In the genomic region with DNA sequence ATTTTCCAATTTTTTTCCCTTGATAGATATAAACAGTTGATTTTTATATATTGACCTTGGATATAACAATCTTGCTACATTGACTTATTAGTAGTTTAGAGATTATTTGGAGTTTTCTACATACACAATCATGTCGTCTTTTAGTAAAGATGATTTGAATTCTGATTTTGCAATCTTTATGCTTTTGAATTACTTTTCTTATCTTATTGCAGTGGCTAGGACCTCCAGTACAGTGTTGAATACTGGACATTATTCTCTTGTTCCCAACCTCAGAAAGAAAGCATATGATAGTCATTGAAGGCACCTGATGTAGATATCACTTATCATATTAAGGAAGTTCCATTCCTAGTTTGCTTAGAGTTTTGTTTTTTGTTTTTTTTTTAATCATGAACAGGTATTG, we compare ENCODE assay signal across 31 cellular contexts.
"Had no signal": no experiment of that assay in that cellular context is flagged by ENCODE, and none has a peak within 500 bp of the region (broad histone marks: within the 10 kb centered on the region; RNA-seq: fewer than 3 reads in every experiment).

No MANE protein-coding gene starts in this region.

- H3K36me3 Mint-ChIP-seq: natural killer cell had no signal

- H3K4me2 ChIP-seq: neural progenitor cell, smooth muscle cell had no signal

- H3K4me3 ChIP-seq: neural progenitor cell, ovary, psoas muscle, skin epidermis, smooth muscle cell, spleen, suprapubic skin, testis, tibial artery, transverse colon, upper lobe of right lung, uterus had no signal

- ATAC-seq: natural killer cell; psoas muscle; right cardiac atrium; sciatic nerve; stimulated activated memory B cell treated with anti-CD40 and anti-IgM and Interleukin-4, amounts not matched to agents 10 μg/mL and 1 μg/mL and 100 μg/mL, for 72 hours; stimulated activated naive CD8-positive, alpha-beta T cell treated with anti-CD3 and anti-CD28 coated beads, Interleukin-15, amount 100 ng/mL, for 72 hours; stimulated activated naive CD8-positive, alpha-beta T cell treated with anti-CD3 and anti-CD28 coated beads, Interleukin-15, Interleukin-2, amounts not matched to agents 100 U/mL and 50 U/mL, for 24 hours; upper lobe of right lung had no signal

- H3K36me3 ChIP-seq: uterus had no signal

- H3K27ac ChIP-seq: neural progenitor cell, ovary, parathyroid adenoma, psoas muscle, skin epidermis, spleen, suprapubic skin, testis, tibial artery, transverse colon, upper lobe of right lung, uterus had no signal

- H3K27me3 ChIP-seq: neural progenitor cell, ovary, spleen, suprapubic skin, testis, tibial artery, transverse colon, upper lobe of right lung, uterus had no signal

- H2AFZ ChIP-seq: neural progenitor cell, parathyroid adenoma had no signal

- H3K27me3 Mint-ChIP-seq: progenitor cell of endocrine pancreas; stimulated activated memory B cell treated with anti-CD40 and anti-IgM and Interleukin-4, amounts not matched to agents 10 μg/mL and 1 μg/mL and 100 μg/mL, for 72 hours; stimulated activated naive CD8-positive, alpha-beta T cell treated with anti-CD3 and anti-CD28 coated beads, Interleukin-15, amount 100 ng/mL, for 72 hours; type B pancreatic cell had no signal

- H3K9me3 ChIP-seq: suprapubic skin, testis had no signal

- H3K9ac ChIP-seq: neural progenitor cell, parathyroid adenoma had no signal

- H3K9me3 Mint-ChIP-seq: natural killer cell had no signal

- H3K4me1 ChIP-seq: neural progenitor cell, psoas muscle, spleen, suprapubic skin, testis, tibial artery, transverse colon, upper lobe of right lung, uterus had no signal

- H3K4me1 Mint-ChIP-seq: natural killer cell; nephron; neural progenitor cell; stimulated activated memory B cell treated with anti-CD40 and anti-IgM and Interleukin-4, amounts not matched to agents 10 μg/mL and 1 μg/mL and 100 μg/mL, for 72 hours; stimulated activated naive CD8-positive, alpha-beta T cell treated with anti-CD3 and anti-CD28 coated beads, Interleukin-15, amount 100 ng/mL, for 72 hours had no signal

- DNase-seq: natural killer cell; occipital lobe; ovary; posterior cingulate gyrus; psoas muscle; right cardiac atrium; spleen; stimulated activated CD4-positive, alpha-beta T cell treated with anti-CD3 and anti-CD28 coated beads, Interleukin-12 subunit alpha, Interleukin-12 subunit beta, amount 100 ng/mL, for 4 hours; stimulated activated CD4-positive, alpha-beta T cell treated with anti-CD3 and anti-CD28 coated beads, Interleukin-1b, Interleukin-23, amount 100 ng/mL, for 48 hours; stimulated activated CD4-positive, alpha-beta T cell treated with anti-CD3 and anti-CD28 coated beads, Interleukin-4, amount 100 ng/mL, for 1 hour; stimulated activated CD4-positive, alpha-beta T cell treated with anti-CD3 and anti-CD28 coated beads, Interleukin-4, amount 100 ng/mL, for 4 hours; stimulated activated CD8-positive, alpha-beta memory T cell treated with anti-CD3 and anti-CD28 coated beads, Interleukin-4, amount 100 ng/mL, for 48 hours; stimulated activated naive CD4-positive, alpha-beta T cell; stimulated activated naive CD8-positive, alpha-beta T cell treated with anti-CD3 and anti-CD28 coated beads, Interleukin-15, amount 100 ng/mL, for 72 hours; stimulated activated naive CD8-positive, alpha-beta T cell treated with anti-CD3 and anti-CD28 coated beads, Interleukin-15, Interleukin-2, amounts not matched to agents 100 U/mL and 50 U/mL, for 24 hours; substantia nigra; testis; tibial artery; transverse colon; upper lobe of right lung; uterus had no signal

- H3K4me3 Mint-ChIP-seq: natural killer cell; nephron; neural progenitor cell; stimulated activated memory B cell treated with anti-CD40 and anti-IgM and Interleukin-4, amounts not matched to agents 10 μg/mL and 1 μg/mL and 100 μg/mL, for 72 hours; stimulated activated naive CD8-positive, alpha-beta T cell treated with anti-CD3 and anti-CD28 coated beads, Interleukin-15, amount 100 ng/mL, for 72 hours; type B pancreatic cell had no signal

- H3K27ac Mint-ChIP-seq: natural killer cell; nephron; neural progenitor cell; progenitor cell of endocrine pancreas; stimulated activated memory B cell treated with anti-CD40 and anti-IgM and Interleukin-4, amounts not matched to agents 10 μg/mL and 1 μg/mL and 100 μg/mL, for 72 hours; stimulated activated naive CD8-positive, alpha-beta T cell treated with anti-CD3 and anti-CD28 coated beads, Interleukin-15, amount 100 ng/mL, for 72 hours; type B pancreatic cell had no signal
